13 cellular contexts compared by ENCODE assay signal in the genomic region with DNA sequence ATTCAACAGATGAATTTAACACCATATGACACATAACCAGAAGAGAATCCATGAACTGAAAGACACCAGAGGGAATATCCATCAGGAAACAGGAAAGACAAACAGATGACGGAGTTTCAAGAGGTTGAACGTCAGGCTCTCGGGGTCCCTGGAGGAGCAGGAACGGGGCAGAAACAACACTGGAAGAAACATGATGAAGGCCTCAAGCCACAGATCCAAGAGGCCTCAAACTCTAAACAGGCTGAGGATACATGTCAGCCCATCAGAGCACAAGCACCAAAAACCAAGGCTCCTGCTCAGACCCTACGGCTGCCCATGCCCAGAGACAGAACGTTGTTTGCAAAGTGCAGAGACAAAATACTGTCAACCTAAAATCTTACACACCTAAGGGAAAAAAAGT. TPM values are rescaled to one million over a fixed set of nuclear protein-coding genes. Genes with fewer than 3 reads are reported as not detected.
DNase-seq lines count a peak whose midpoint lies in the region; ATAC-seq and TF ChIP-seq lines count a peak whose summit lies in the region.
"Had no signal": no experiment of that assay in that cellular context is flagged by ENCODE, and none has a peak within 500 bp of the region (broad histone marks: within the 10 kb centered on the region; RNA-seq: fewer than 3 reads in every experiment).

No MANE protein-coding gene starts in this region.

- intact Hi-C loops in heart right ventricle (cut with DNase I) (no loop called here), cardiac septum (cut with DNase I) (no loop called here), mammary epithelial cell (cut with micrococcal nuclease) (no loop called here), upper lobe of right lung (cut with DNase I) (no loop called here)

- H3K36me3 Mint-ChIP-seq in mesothelial cell of epicardium: peaks cover 7% of the 10 kb centered on the region

- CTCF ChIA-PET in mammary epithelial cell (lab: Charles Lee; ENCODE audit: low non-redundant PET): no interaction called here

- peaks cover 10% of the 10 kb centered on the region for H3K4me1 Mint-ChIP-seq in mesothelial cell of epicardium

- H2AFZ ChIP-seq in mammary epithelial cell (ENCODE audit: low read depth, low read length): no peak overlapping the region

- H3K9ac ChIP-seq in mammary epithelial cell (ENCODE audit: insufficient read depth, low read length): no peak overlapping the region

- H3K27ac ChIP-seq in heart right ventricle (peak overlapping the region in 7 of 10 donors; percentile 21 to 73 (median 51)), mammary epithelial cell (ENCODE audit: insufficient read depth, low read depth, low read length) (peak overlapping the region; percentile 49), upper lobe of right lung (peak overlapping the region; percentile 72)
- H3K27ac ChIP-seq: HL-60, WERI-Rb-1 had no signal

- no peak for ATAC-seq in heart right ventricle
- no peak for ATAC-seq in upper lobe of right lung
- no peak for ATAC-seq in GM21723 (IDR thresholded peaks at IDR 0.05; ENCODE audit: unreplicated experiment)

- peaks cover 80% of the 10 kb centered on the region for H3K79me2 ChIP-seq in mammary epithelial cell (ENCODE audit: insufficient read depth, low read length)

- no peaks in the 10 kb centered on the region for H3K27me3 Mint-ChIP-seq in mesothelial cell of epicardium (ENCODE audit: low read depth)

- H3K27me3 ChIP-seq in heart right ventricle (no peaks in the 10 kb centered on the region), mammary epithelial cell (ENCODE audit: insufficient read depth, low read length) (no peaks in the 10 kb centered on the region), upper lobe of right lung (no peaks in the 10 kb centered on the region)
- H3K27me3 ChIP-seq: body of pancreas had no signal

- H3K9me3 ChIP-seq in heart right ventricle: no peaks in the 10 kb centered on the region
- no peaks in the 10 kb centered on the region for H3K9me3 ChIP-seq in mammary epithelial cell (replicated peaks; ENCODE audit: insufficient read depth, low read length)
- no peaks in the 10 kb centered on the region for H3K9me3 ChIP-seq in upper lobe of right lung
- H3K9me3 ChIP-seq: body of pancreas had no signal

- DNase-seq in heart right ventricle (no peak), cardiac septum (ENCODE audit: low spot score) (no peak), mammary epithelial cell (no peak), mesothelial cell of epicardium (ENCODE audit: low spot score in 2 of 2, unreplicated experiment in 2 of 2) (no peak), upper lobe of right lung (no peak), NCI-H2029 treated with DMSO at 0.1 percent for 48 hours (lab: John Stamatoyannopoulos, UW) (no peak), islet precursor cell (no peak)
- DNase-seq: activated gamma-delta T cell treated with Interleukin-2 at 50 U/mL for 16 hours, body of pancreas, GDM1, WERI-Rb-1 had no signal

- H3K36me3 ChIP-seq in heart right ventricle (peaks cover 4 to 92% (median 38%) of the 10 kb centered on the region in 9 donors), mammary epithelial cell (ENCODE audit: insufficient read depth, low read length) (peaks cover 12% of the 10 kb centered on the region), upper lobe of right lung (peaks cover 49% of the 10 kb centered on the region)

- in situ Hi-C loops in mammary epithelial cell (cut with MboI; ENCODE audit: low sequenced_read_pairs in 2 of 2): no loop called here

- peaks cover 0 to 40% (median 27%) of the 10 kb centered on the region in 9 donors for H3K4me1 ChIP-seq in heart right ventricle
- H3K4me1 ChIP-seq in mammary epithelial cell (ENCODE audit: insufficient read depth, low read length): peaks cover 24% of the 10 kb centered on the region
- peaks cover 15% of the 10 kb centered on the region for H3K4me1 ChIP-seq in upper lobe of right lung

- peak overlapping the region; percentile 5 for H3K27ac Mint-ChIP-seq in mesothelial cell of epicardium

- no peak overlapping the region for H3K4me3 Mint-ChIP-seq in mesothelial cell of epicardium

- WGBS in heart right ventricle, 2 donors: 90 to 91% methylated on average over 6 of the region's 6 CpGs
- WGBS in mammary epithelial cell (ENCODE audit: low coverage, missing lambda C conversion rate): 81% methylated on average over 6 of the region's 6 CpGs

- no peaks in the 10 kb centered on the region for H3K9me3 Mint-ChIP-seq in mesothelial cell of epicardium

- dilution Hi-C loops in mammary epithelial cell (cut with HindIII; ENCODE audit: low sequenced_read_pairs): no loop called here

- BruUV-seq in mammary epithelial cell (replicated peaks; lab: Mats Ljungman, UMichigan): TSS peak; percentile 47

- H3K4me3 ChIP-seq in heart right ventricle (no peak overlapping the region), mammary epithelial cell (replicated peaks in 1 of 3; ENCODE audit: insufficient read depth in 1 of 3, low read depth in 2 of 3, low read length in 3 of 3) (no peak overlapping the region), upper lobe of right lung (no peak overlapping the region)
- H3K4me3 ChIP-seq: body of pancreas had no signal

- H3K4me2 ChIP-seq in mammary epithelial cell (ENCODE audit: insufficient read depth, low read depth, low read length): no peak overlapping the region

- TF ChIP-seq CTCF in heart right ventricle (IDR thresholded peaks at IDR 0.05) (no peak), mammary epithelial cell (conservative IDR thresholded peaks at IDR 0.05 in 1 of 2, IDR thresholded peaks at IDR 0.05 in 1 of 2; ENCODE audit: extremely low read depth in 1 of 2, insufficient read depth in 1 of 2, low read depth in 1 of 2, low read length in 2 of 2) (no peak), mesothelial cell of epicardium (IDR thresholded peaks at IDR 0.05; ENCODE audit: unreplicated experiment) (no peak), upper lobe of right lung (IDR thresholded peaks at IDR 0.05) (no peak)

- peaks cover 3% of the 10 kb centered on the region for H4K20me1 ChIP-seq in mammary epithelial cell (ENCODE audit: insufficient read depth, low read length)

RNA-seq across cellular contexts. Expression of gene INTS11, which starts 7.0 kb away (rescaled TPM):
- 10 to 100 TPM; 44.7 to 91.7 (median 56.6) TPM for total RNA-seq in heart right ventricle
- 100 to 1,000 TPM in 1 of 2 donors, 10 to 100 TPM in 1; 92.6 to 269 TPM for polyA plus RNA-seq in heart right ventricle
- total RNA-seq in cardiac septum: 73.8 TPM
- 100 to 1,000 TPM in 1 of 2 donors, 10 to 100 TPM in 1; 46.3 to 107 TPM for total RNA-seq in mammary epithelial cell
- polyA plus RNA-seq in mammary epithelial cell: 109 TPM
- 162 TPM for polyA minus RNA-seq in mammary epithelial cell
- 163 to 165 TPM (median 165 TPM) in 3 replicates for total RNA-seq in mesothelial cell of epicardium
- 81.9 TPM for total RNA-seq in upper lobe of right lung

RNA-seq across cellular contexts. Expression of gene CPTP, which starts 7.2 kb away (rescaled TPM):
- total RNA-seq in heart right ventricle: 100 to 1,000 TPM in 1 of 10 donors, 10 to 100 TPM in 9; 49.4 to 126 (median 65.4) TPM
- 100 to 1,000 TPM in 1 of 2 donors, 10 to 100 TPM in 1; 55.3 to 222 TPM for polyA plus RNA-seq in heart right ventricle
- 50.2 TPM for total RNA-seq in cardiac septum
- 10 to 100 TPM; 12.0 to 25.0 TPM for total RNA-seq in mammary epithelial cell
- polyA plus RNA-seq in mammary epithelial cell: 16.4 TPM
- polyA minus RNA-seq in mammary epithelial cell: 3.6 TPM
- total RNA-seq in mesothelial cell of epicardium: 17.8 to 19.3 TPM (median 18.5 TPM) in 3 replicates
- 20.4 TPM for total RNA-seq in upper lobe of right lung

RNA-seq across cellular contexts. Expression of gene PUSL1, which starts 9.0 kb away (rescaled TPM):
- total RNA-seq in heart right ventricle: 10 to 100 TPM in 3 of 10 donors, 1 to 10 TPM in 7; 5.6 to 11.9 (median 8.2) TPM
- 10 to 100 TPM; 16.0 to 17.8 TPM for polyA plus RNA-seq in heart right ventricle
- 10.5 TPM for total RNA-seq in cardiac septum
- total RNA-seq in mammary epithelial cell: 10 to 100 TPM; 21.5 to 23.6 TPM
- 25.3 TPM for polyA plus RNA-seq in mammary epithelial cell
- 32.6 TPM for polyA minus RNA-seq in mammary epithelial cell
- 12.7 to 14.5 TPM (median 14.2 TPM) in 3 replicates for total RNA-seq in mesothelial cell of epicardium
- 14.2 TPM for total RNA-seq in upper lobe of right lung

RNA-seq across cellular contexts. Expression of gene ACAP3, which starts 9.7 kb away (rescaled TPM):
- 10 to 100 TPM; 24.1 to 60.0 (median 30.4) TPM for total RNA-seq in heart right ventricle
- 100 to 1,000 TPM in 1 of 2 donors, 10 to 100 TPM in 1; 22.2 to 152 TPM for polyA plus RNA-seq in heart right ventricle
- 60.8 TPM for total RNA-seq in cardiac septum
- total RNA-seq in mammary epithelial cell: 10 to 100 TPM; 16.7 to 32.3 TPM
- polyA plus RNA-seq in mammary epithelial cell: 15.5 TPM
- 11.7 TPM for polyA minus RNA-seq in mammary epithelial cell
- 85.5 to 97.3 TPM (median 91.0 TPM) in 3 replicates for total RNA-seq in mesothelial cell of epicardium
- total RNA-seq in upper lobe of right lung: 55.2 TPM

RNA-seq across cellular contexts. Expression of gene TAS1R3, which starts 13.7 kb away (rescaled TPM):
- total RNA-seq in heart right ventricle: under 1 TPM; 0.16 to 0.87 (median 0.35) TPM
- polyA plus RNA-seq in heart right ventricle: 1 to 10 TPM in 1 of 2 donors, under 1 TPM in 1; 0.39 to 3.1 TPM
- total RNA-seq in cardiac septum: 0.62 TPM
- under 1 TPM in 1 of 2 donors, not detected in 1; under 0.01 TPM for total RNA-seq in mammary epithelial cell
- 0.09 TPM for polyA plus RNA-seq in mammary epithelial cell
- polyA minus RNA-seq in mammary epithelial cell: not detected
- total RNA-seq in mesothelial cell of epicardium: 0.98 to 1.0 TPM (median 1.00 TPM) in 3 replicates
- 0.32 TPM for total RNA-seq in upper lobe of right lung
